Comparison of ENCODE assay signal across 9 cellular contexts in genomic region chr11:122097419-122098001, GRCh38. TPM values are rescaled to one million over a fixed set of nuclear protein-coding genes. Genes with fewer than 3 reads are reported as not detected.
DNase-seq lines count a peak whose midpoint lies in the region; ATAC-seq and TF ChIP-seq lines count a peak whose summit lies in the region.
"Had no signal": no experiment of that assay in that cellular context is flagged by ENCODE, and none has a peak within 500 bp of the region (broad histone marks: within the 10 kb centered on the region; RNA-seq: fewer than 3 reads in every experiment).

No MANE protein-coding gene starts in this region.

- 19% methylated on average over 5 to 7 of the region's 11 CpGs for WGBS in mesodermal cell (ENCODE audit: insufficient coverage in 2 of 2), 2 experiments

- H3K27me3 ChIP-seq in tibial artery = no peaks in the 10 kb centered on the region

- H3K27ac Mint-ChIP-seq in MCF 10A (ENCODE audit: low read depth, unreplicated experiment) = no peak overlapping the region

- no TSS peak for BruUV-seq in MCF 10A (replicated peaks; lab: Mats Ljungman, UMichigan)

- DNase-seq in NCI-H128 (lab: John Stamatoyannopoulos, UW; ENCODE audit: unreplicated experiment) (peak; percentile 33), MCF 10A (ENCODE audit: unreplicated experiment) (peak; percentile 76), tibial artery (no peak), NCI-H510A treated with DMSO at 0.1 percent for 48 hours (lab: John Stamatoyannopoulos, UW) (no peak)
- DNase-seq: amniotic stem cell, MV-4-11 had no signal

- H3K4me1 ChIP-seq in mesodermal cell (ENCODE audit: control insufficient read depth, insufficient read depth, low read length, poor library complexity, severe bottlenecking) (peaks cover 17% of the 10 kb centered on the region), tibial artery (peaks cover 0 to 27% (median 8%) of the 10 kb centered on the region in 4 donors)

- CTCF ChIA-PET in MCF 10A (lab: Yijun Ruan, JAX) = interaction anchor here (0.6 to 2.4 kb wide), 6 partner anchors 10 to 442 kb away, joined by 3 to 7 read pairs (median 4); no protein-coding TSS in a partner anchor

- ATAC-seq in HG03280 (IDR thresholded peaks at IDR 0.05; ENCODE audit: unreplicated experiment) (no peak), GM18868 (IDR thresholded peaks at IDR 0.05; ENCODE audit: unreplicated experiment) (no peak)

- peaks cover 14% of the 10 kb centered on the region for H3K36me3 Mint-ChIP-seq in MCF 10A (ENCODE audit: insufficient read depth, unreplicated experiment)

- H3K9me3 Mint-ChIP-seq in MCF 10A (ENCODE audit: unreplicated experiment) = no peaks in the 10 kb centered on the region

- H3K27me3 Mint-ChIP-seq in MCF 10A (ENCODE audit: insufficient read depth, unreplicated experiment) = no peaks in the 10 kb centered on the region

- H3K4me1 Mint-ChIP-seq in MCF 10A (ENCODE audit: insufficient read depth, unreplicated experiment) = peaks cover 22% of the 10 kb centered on the region

- TF ChIP-seq CTCF in MCF 10A (IDR thresholded peaks at IDR 0.05; ENCODE audit: unreplicated experiment) (no peak), tibial artery (IDR thresholded peaks at IDR 0.05) (no peak)

- H3K9me3 ChIP-seq in mesodermal cell (ENCODE audit: control insufficient read depth, low read length) = no peaks in the 10 kb centered on the region
- H3K9me3 ChIP-seq in tibial artery = no peaks in the 10 kb centered on the region

- intact Hi-C loops in MCF 10A (cut with micrococcal nuclease) = loop anchor here (2.0 to 5.0 kb wide), 3 partner anchors 205 to 325 kb away; no protein-coding TSS in a partner anchor
- intact Hi-C loops in tibial artery (cut with DNase I; ENCODE audit: low total_unique reads) = loop anchor here (10.0 kb wide), 1 partner anchor 53 kb away; no protein-coding TSS in a partner anchor

- no peak overlapping the region for H3K4me3 Mint-ChIP-seq in MCF 10A (ENCODE audit: unreplicated experiment)

- H3K4me3 ChIP-seq in mesodermal cell (ENCODE audit: extremely low read depth, insufficient read depth, low read length, poor library complexity, severe bottlenecking) (peak overlapping the region; percentile 52), tibial artery (peak overlapping the region; percentile 64 to 68)

- H3K27ac ChIP-seq in mesodermal cell (ENCODE audit: low read depth, low read length, severe bottlenecking) (peak overlapping the region; percentile 36), tibial artery (peak overlapping the region; percentile 80 to 91)

- POLR2A ChIA-PET in MCF 10A (lab: Yijun Ruan, JAX) = interaction anchor here (0.6 to 10.3 kb wide), 24 partner anchors 8 to 1096 kb away, joined by 3 to 290 read pairs (median 4); no protein-coding TSS in a partner anchor

- H3K36me3 ChIP-seq in mesodermal cell (ENCODE audit: control insufficient read depth, insufficient read depth, low read length) (peaks cover 17% of the 10 kb centered on the region), tibial artery (peaks cover 0 to 3% (median 0%) of the 10 kb centered on the region in 3 donors)

RNA-seq across cellular contexts. Expression of gene BLID, which starts 18.5 kb away (rescaled TPM):
- total RNA-seq in MCF 10A (2022) = 4.1 and 4.5 TPM in 2 replicates
- not detected for polyA plus RNA-seq in mesodermal cell (2013, experiment 1 of 2)
- polyA plus RNA-seq in mesodermal cell (2013, experiment 2 of 2) = not detected

Comparison
In these comparisons a context has a peak if more than half of its experiments do, and no peak if none do; other contexts are left out.
1. DNase-seq: peak in NCI-H128 (single experiment) and MCF 10A (single experiment); none in tibial artery (0 of 2) and NCI-H510A treated with DMSO at 0.1 percent for 48 hours (single experiment).